ENCODE assay signal across 12 cellular contexts in the genomic region with DNA sequence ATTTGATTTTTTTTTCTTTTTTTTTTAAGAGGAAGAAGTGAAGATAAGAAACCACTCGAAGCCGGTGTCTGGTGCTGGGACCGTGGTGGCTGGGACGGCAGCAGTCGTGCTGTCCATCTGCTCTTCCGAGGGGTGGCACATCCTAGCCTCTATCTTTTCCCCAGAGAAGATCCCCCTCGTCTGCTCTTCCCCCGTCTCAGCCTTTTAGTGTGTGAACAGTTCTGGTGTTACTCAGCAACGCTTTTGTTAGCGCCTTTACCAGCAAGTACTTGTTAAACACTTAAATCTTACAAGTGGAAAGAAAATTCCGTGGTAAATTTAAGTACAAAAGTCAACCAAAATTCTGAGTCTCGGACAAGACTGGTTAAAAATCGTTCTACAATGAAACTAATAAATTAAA.
DNase-seq lines count a peak whose midpoint lies in the region; ATAC-seq, FAIRE-seq and TF ChIP-seq lines count a peak whose summit lies in the region.
"Had no signal": no experiment of that assay in that cellular context is flagged by ENCODE, and none has a peak within 500 bp of the region (broad histone marks: within the 10 kb centered on the region; RNA-seq: fewer than 3 reads in every experiment).

No MANE protein-coding gene starts in this region.

- peak overlapping the region; percentile 13; the same call in 1 of the 2 replicates for H2AFZ ChIP-seq in K562 (ENCODE audit: low read depth, low read length)

- H3K4ac ChIP-seq in mesendoderm (ENCODE audit: low read depth, low read length), result peak overlapping the region; percentile 9

- no peak overlapping the region for H3K27ac ChIP-seq in CD8-positive, alpha-beta T cell (ENCODE audit: low read depth, low read length)
- H3K27ac ChIP-seq in K562 (ENCODE audit: extremely low read depth, low read depth, low read length), result no peak overlapping the region
- H3K27ac ChIP-seq in mesendoderm (ENCODE audit: low read depth, low read length), result no peak overlapping the region
- no peak overlapping the region for H3K27ac ChIP-seq in gastrocnemius medialis

- DNase-seq in CD8-positive, alpha-beta T cell, result no peak
- DNase-seq in K562 (ENCODE audit: extremely low read depth in 1 of 4, low spot score in 3 of 4), result no peak
- DNase-seq in mesendoderm, result peak; percentile 53
- DNase-seq in gastrocnemius medialis, result no peak
- DNase-seq in activated CD8-positive, alpha-beta memory T cell treated with anti-CD3 and anti-CD28 coated beads, Interleukin-2, amount 50 U/mL, for 48 hours, result no peak
- DNase-seq in omental fat pad (ENCODE audit: low spot score), result no peak
- DNase-seq: activated CD4-positive, alpha-beta T cell treated with anti-CD3 and anti-CD28 coated beads, Interleukin-2, amount 10 ng/mL, durations not matched to agents 7 days and 5 days; MG63; NCI-H446 treated with DMSO at 0.1 percent for 48 hours had no signal

- WGBS in K562 (ENCODE audit: insufficient coverage, low coverage, missing lambda C conversion rate), result 35% methylated on average over 13 of the region's 13 CpGs
- no CpG with 5 or more reads among the region's 13 CpGs for WGBS in mesendoderm (ENCODE audit: extremely low coverage, insufficient coverage, low lambda C conversion rate)

- peak overlapping the region; percentile 49 for H3K27ac Mint-ChIP-seq in CD8-positive, alpha-beta T cell
- peak overlapping the region; percentile 93 to 99 (median 96) for H3K27ac Mint-ChIP-seq in IgD-negative memory B cell
- H3K27ac Mint-ChIP-seq: activated CD4-positive, alpha-beta T cell treated with anti-CD3 and anti-CD28 coated beads, Interleukin-2, amount 10 ng/mL, durations not matched to agents 7 days and 5 days had no signal

- H3K79me1 ChIP-seq in mesendoderm (ENCODE audit: low read length), result no peaks in the 10 kb centered on the region

- H4K8ac ChIP-seq in mesendoderm (ENCODE audit: low read depth, low read length), result no peak overlapping the region

- in situ Hi-C loops in K562 (cut with MboI), result no loop called here
- in situ Hi-C loops in gastrocnemius medialis (cut with MboI; ENCODE audit: low sequenced_read_pairs in 4 of 4), result no loop called here

- peaks cover 41% of the 10 kb centered on the region for H3K4me1 Mint-ChIP-seq in CD8-positive, alpha-beta T cell (ENCODE audit: low read depth)
- peaks cover 31 to 36% (median 34%) of the 10 kb centered on the region in 3 donors for H3K4me1 Mint-ChIP-seq in IgD-negative memory B cell

- peak overlapping the region; percentile 37 for H3K56ac ChIP-seq in mesendoderm (ENCODE audit: low read length)

- H2BK120ac ChIP-seq in mesendoderm (ENCODE audit: low read depth, low read length), result no peak overlapping the region

- H3K9me3 Mint-ChIP-seq in CD8-positive, alpha-beta T cell, result peaks cover 16% of the 10 kb centered on the region
- H3K9me3 Mint-ChIP-seq in IgD-negative memory B cell, result peaks cover 8 to 19% (median 11%) of the 10 kb centered on the region in 3 donors

- no peaks in the 10 kb centered on the region for H4K20me1 ChIP-seq in K562 (replicated peaks; ENCODE audit: control insufficient read depth, insufficient read depth, low read length)

- intact Hi-C loops in CD8-positive, alpha-beta T cell (cut with DNase I, micrococcal nuclease), result loop anchor here (5.0 to 10.0 kb wide), 2 partner anchors 38 to 65 kb away; no protein-coding TSS in a partner anchor
- intact Hi-C loops in K562 (cut with micrococcal nuclease) (loop anchor here (10.0 kb wide), 1 partner anchor 1095 kb away; no protein-coding TSS in a partner anchor), gastrocnemius medialis (cut with DNase I; ENCODE audit: low total_unique reads) (no loop called here)

- H3K27me3 Mint-ChIP-seq in CD8-positive, alpha-beta T cell (ENCODE audit: low read depth), result no peaks in the 10 kb centered on the region
- H3K27me3 Mint-ChIP-seq in IgD-negative memory B cell, result peaks cover 4% of the 10 kb centered on the region

- no peak for TF ChIP-seq RAD21 in K562 (CRISPR knock-in tag; conservative IDR thresholded peaks at IDR 0.05 in 1 of 2, IDR thresholded peaks at IDR 0.05 in 1 of 2)

- H3K79me2 ChIP-seq in K562 (ENCODE audit: control insufficient read depth, insufficient read depth, low read length) (no peaks in the 10 kb centered on the region), mesendoderm (ENCODE audit: control insufficient read depth, insufficient read depth, low read length) (no peaks in the 10 kb centered on the region)

- no peak overlapping the region for H3K18ac ChIP-seq in mesendoderm (ENCODE audit: low read length)

- TF ChIP-seq EP300 in K562 (IDR thresholded peaks at IDR 0.05; ENCODE audit: low read length), result no peak

- no peak for TF ChIP-seq CTCF in CD8-positive, alpha-beta T cell (IDR thresholded peaks at IDR 0.05)
- no peak for TF ChIP-seq CTCF in K562 (IDR thresholded peaks at IDR 0.05 in 2 of 3, conservative IDR thresholded peaks at IDR 0.05 in 1 of 3; ENCODE audit: insufficient read depth in 2 of 3, low read depth in 1 of 3, low read length in 3 of 3)
- TF ChIP-seq CTCF in gastrocnemius medialis (IDR thresholded peaks at IDR 0.05 in 4 of 5, conservative IDR thresholded peaks at IDR 0.05 in 1 of 5), result no peak
- TF ChIP-seq CTCF in omental fat pad (IDR thresholded peaks at IDR 0.05), result no peak

- no TSS peak for BruUV-seq in K562 (replicated peaks; lab: Mats Ljungman, UMichigan)

- peaks cover 4% of the 10 kb centered on the region for H3K9me3 ChIP-seq in CD8-positive, alpha-beta T cell (ENCODE audit: low read length)
- H3K9me3 ChIP-seq in K562 (replicated peaks; ENCODE audit: control insufficient read depth, insufficient read depth, low read depth, low read length) (peaks cover 10% of the 10 kb centered on the region), gastrocnemius medialis (peaks cover 0 to 10% (median 0%) of the 10 kb centered on the region in 3 donors)

- TF ChIP-seq POLR2A in K562 (conservative IDR thresholded peaks at IDR 0.05) (no peak), gastrocnemius medialis (IDR thresholded peaks at IDR 0.05) (no peak)

- H3K36me3 ChIP-seq in CD8-positive, alpha-beta T cell (ENCODE audit: insufficient read depth, low read length), result no peaks in the 10 kb centered on the region
- no peaks in the 10 kb centered on the region for H3K36me3 ChIP-seq in K562 (ENCODE audit: control insufficient read depth, insufficient read depth, low read length)
- no peaks in the 10 kb centered on the region for H3K36me3 ChIP-seq in mesendoderm (ENCODE audit: control insufficient read depth, insufficient read depth, low read length)
- H3K36me3 ChIP-seq in gastrocnemius medialis, result no peaks in the 10 kb centered on the region
- H3K36me3 ChIP-seq: MG63 had no signal

- peaks cover 31% of the 10 kb centered on the region for H3K4me1 ChIP-seq in CD8-positive, alpha-beta T cell (ENCODE audit: insufficient read depth, low read length)
- no peaks in the 10 kb centered on the region; a peak in 1 of 5 replicates for H3K4me1 ChIP-seq in K562 (replicated peaks in 1 of 2; ENCODE audit: control insufficient read depth in 2 of 2, insufficient read depth in 2 of 2, low read length in 2 of 2)
- no peaks in the 10 kb centered on the region for H3K4me1 ChIP-seq in mesendoderm (ENCODE audit: control insufficient read depth, low read depth, low read length)
- no peaks in the 10 kb centered on the region for H3K4me1 ChIP-seq in gastrocnemius medialis

- no peak overlapping the region for H2AK5ac ChIP-seq in mesendoderm (ENCODE audit: low read length)

- no peak for FAIRE-seq in K562 (lab: Jason Lieb, UNC)
- FAIRE-seq: endometrium had no signal

- no peaks in the 10 kb centered on the region for H3K9me1 ChIP-seq in K562 (ENCODE audit: control insufficient read depth, insufficient read depth, low read length)

- peaks cover 3% of the 10 kb centered on the region for H3K36me3 Mint-ChIP-seq in CD8-positive, alpha-beta T cell
- peaks cover 1% of the 10 kb centered on the region for H3K36me3 Mint-ChIP-seq in IgD-negative memory B cell

- peak overlapping the region; percentile 33 for H3K4me3 ChIP-seq in CD8-positive, alpha-beta T cell (ENCODE audit: low read depth, low read length)
- H3K4me3 ChIP-seq in K562 (no peak overlapping the region), mesendoderm (ENCODE audit: low read length) (no peak overlapping the region), gastrocnemius medialis (no peak overlapping the region)
- H3K4me3 ChIP-seq: MG63 had no signal

- POLR2A ChIA-PET in CD8-positive, alpha-beta T cell (lab: Charles Lee), result interaction anchor here (0.6 to 2.5 kb wide), 2 partner anchors 40 to 42 kb away, joined by 4 to 10 read pairs; no protein-coding TSS in a partner anchor
- POLR2A ChIA-PET in K562 (lab: Yijun Ruan, JAX), result no interaction called here

- peak overlapping the region; percentile 72 for H3K4me3 Mint-ChIP-seq in CD8-positive, alpha-beta T cell
- H3K4me3 Mint-ChIP-seq in IgD-negative memory B cell, result peak overlapping the region; percentile 68 to 95 (median 93)
- H3K4me3 Mint-ChIP-seq: activated CD4-positive, alpha-beta T cell treated with anti-CD3 and anti-CD28 coated beads, Interleukin-2, amount 10 ng/mL, durations not matched to agents 7 days and 5 days had no signal

- H2BK15ac ChIP-seq in mesendoderm (replicated peaks; ENCODE audit: low read depth), result no peak overlapping the region

- ATAC-seq in CD8-positive, alpha-beta T cell, result no peak
- ATAC-seq in K562 (no peak), gastrocnemius medialis (no peak), HG02885 (IDR thresholded peaks at IDR 0.05; ENCODE audit: poor library complexity, unreplicated experiment) (no peak), omental fat pad (ENCODE audit: low FRiP score) (no peak)

- H3K23ac ChIP-seq in mesendoderm (ENCODE audit: low read length), result no peak overlapping the region

- H3K9ac ChIP-seq in K562 (ENCODE audit: insufficient read depth in 1 of 2, low read depth in 2 of 2, low read length in 2 of 2) (peak overlapping the region in 1 of 2 experiments; percentile 59; a peak in 1 of 4 replicates), mesendoderm (ENCODE audit: low read length) (no peak overlapping the region)

- no peak overlapping the region for H4K5ac ChIP-seq in mesendoderm (ENCODE audit: low read length)

- H3K27me3 ChIP-seq in CD8-positive, alpha-beta T cell (ENCODE audit: insufficient read depth, low read length), result no peaks in the 10 kb centered on the region
- H3K27me3 ChIP-seq in K562 (ENCODE audit: control insufficient read depth in 2 of 2, insufficient read depth in 2 of 2, low read length in 2 of 2) (no peaks in the 10 kb centered on the region), mesendoderm (ENCODE audit: insufficient read depth, low read length, poor library complexity) (no peaks in the 10 kb centered on the region), gastrocnemius medialis (no peaks in the 10 kb centered on the region)
- H3K27me3 ChIP-seq: MG63 had no signal

- H2BK5ac ChIP-seq in mesendoderm (ENCODE audit: low read length), result no peak overlapping the region

- CTCF ChIA-PET in CD8-positive, alpha-beta T cell (lab: Charles Lee), result interaction anchor here (1.5 kb wide), 1 partner anchor 188 kb away, joined by 5 read pairs; no protein-coding TSS in a partner anchor
- CTCF ChIA-PET in K562 (lab: Yijun Ruan, JAX; ENCODE audit: low intra/inter-chr PET ratio), result no interaction called here

- no peak overlapping the region for H3K4me2 ChIP-seq in K562 (ENCODE audit: insufficient read depth, low read length)
- no peak overlapping the region for H3K4me2 ChIP-seq in mesendoderm (ENCODE audit: low read length)
